ENCODE assay signal across 2 cellular contexts in genomic region chr22:18057568-18058209, GRCh38.
TF ChIP-seq lines count a peak whose summit lies in the region.

No MANE protein-coding gene starts in this region.

TF ChIP-seq in Ishikawa, 13 proteins besides CTCF, POLR2A, EP300 and RAD21:
- no peak for TF ChIP-seq FOXM1 (IDR thresholded peaks at IDR 0.05; ENCODE audit: borderline replicate concordance, low read depth)
- peak; percentile 51 for TF ChIP-seq NFIC (IDR thresholded peaks at IDR 0.05)
- TF ChIP-seq TAF1 (IDR thresholded peaks at IDR 0.05; ENCODE audit: low read depth), result no peak
- no peak for TF ChIP-seq USF1 (IDR thresholded peaks at IDR 0.05)
- no peak for TF ChIP-seq REST (IDR thresholded peaks at IDR 0.05; ENCODE audit: low read depth)
- peak; percentile 38; the same call in 1 of the 2 replicates for TF ChIP-seq CREB1 (IDR thresholded peaks at IDR 0.05; ENCODE audit: low read depth)
- TF ChIP-seq TEAD4 (IDR thresholded peaks at IDR 0.05), result no peak
- no peak for TF ChIP-seq TCF12 (IDR thresholded peaks at IDR 0.05; ENCODE audit: low read depth)

TF ChIP-seq in K562, 482 proteins besides CTCF, POLR2A, EP300 and RAD21:
- TF ChIP-seq ZNF740 (CRISPR knock-in tag; IDR thresholded peaks at IDR 0.05), result no peak
- no peak for TF ChIP-seq ZNF740 (tag; IDR thresholded peaks at IDR 0.05)
- no peak for TF ChIP-seq CEBPG (CRISPR knock-in tag; IDR thresholded peaks at IDR 0.05)
- TF ChIP-seq CEBPG (tag; conservative IDR thresholded peaks at IDR 0.05 in 1 of 2, IDR thresholded peaks at IDR 0.05 in 1 of 2), result 0 out of 4 replicates have a peak, but pooled peaks of 1 of the 2 experiments have one; percentile 16
- TF ChIP-seq JUNB (CRISPR knock-in tag; conservative IDR thresholded peaks at IDR 0.05), result peak; percentile 91
- peak; percentile 94 for TF ChIP-seq JUND (IDR thresholded peaks at IDR 0.05; ENCODE audit: borderline replicate concordance, low read depth, low read length)
- peak; percentile 94 for TF ChIP-seq JUND (tag; IDR thresholded peaks at IDR 0.05; ENCODE audit: borderline replicate concordance, low read depth, low read length)
- TF ChIP-seq JUN (IDR thresholded peaks at IDR 0.05; ENCODE audit: borderline replicate concordance, low read depth, low read length), result peak; percentile 90
- no peak for TF ChIP-seq JUN (CRISPR knock-in tag; IDR thresholded peaks at IDR 0.05; ENCODE audit: borderline replicate concordance)
- TF ChIP-seq ELF1 (tag; IDR thresholded peaks at IDR 0.05), result no peak
- TF ChIP-seq NFATC3 (IDR thresholded peaks at IDR 0.05), result no peak
- TF ChIP-seq ATF1 (CRISPR knock-in tag; IDR thresholded peaks at IDR 0.05), result no peak
- peak; percentile 87 for TF ChIP-seq ATF1 (tag; IDR thresholded peaks at IDR 0.05)
- TF ChIP-seq ATF3 (IDR thresholded peaks at IDR 0.05), result peak; percentile 99
- TF ChIP-seq ATF3 (CRISPR knock-in tag; conservative IDR thresholded peaks at IDR 0.05), result no peak; the same call in 1 of the 2 replicates
- TF ChIP-seq ATF2 (CRISPR knock-in tag; IDR thresholded peaks at IDR 0.05), result peak; percentile 82; the same call in 1 of the 2 replicates
- TF ChIP-seq CREM (IDR thresholded peaks at IDR 0.05; ENCODE audit: low read depth), result peak; percentile 83
- TF ChIP-seq SMARCA4 (IDR thresholded peaks at IDR 0.05), result 0 out of 2 replicates have a peak, but pooled peaks have one; percentile 19
- TF ChIP-seq FOSL1 (tag; conservative IDR thresholded peaks at IDR 0.05), result peak; percentile 67
- TF ChIP-seq SPI1 (IDR thresholded peaks at IDR 0.05; ENCODE audit: borderline replicate concordance, low read depth, low read length), result peak; percentile 66; the same call in 1 of the 2 replicates
- peak; percentile 98 for TF ChIP-seq ATF7 (IDR thresholded peaks at IDR 0.05)
TF ChIP-seq in K562: peak in this region for 12.
